Comparison of ENCODE assay signal across 12 cellular contexts in genomic region chr13:110363009-110363408, GRCh38. TPM values are rescaled to one million over a fixed set of nuclear protein-coding genes. Genes with fewer than 3 reads are reported as not detected.
DNase-seq lines count a peak whose midpoint lies in the region; FAIRE-seq and TF ChIP-seq lines count a peak whose summit lies in the region.
"Had no signal": no experiment of that assay in that cellular context is flagged by ENCODE, and none has a peak within 500 bp of the region (broad histone marks: within the 10 kb centered on the region; RNA-seq: fewer than 3 reads in every experiment).

No MANE protein-coding gene starts in this region.

- peaks cover 6% of the 10 kb centered on the region for H3K36me3 Mint-ChIP-seq in mesothelial cell of epicardium

- H3K4me3 ChIP-seq in Karpas-422 (ENCODE audit: low read length) (no peak overlapping the region), endothelial cell of umbilical vein (replicated peaks in 1 of 3; ENCODE audit: insufficient read depth in 1 of 3, low read depth in 1 of 3, low read length in 3 of 3) (no peak overlapping the region)
- H3K4me3 ChIP-seq: SJSA1 had no signal

- no peaks in the 10 kb centered on the region for H3K9me3 Mint-ChIP-seq in mesothelial cell of epicardium

- no peak overlapping the region for H3K27ac Mint-ChIP-seq in mesothelial cell of epicardium

- CTCF ChIA-PET in endothelial cell of umbilical vein (lab: Charles Lee) = interaction anchor here (1.0 to 1.1 kb wide), 3 partner anchors 48 to 55 kb away, joined by 3 read pairs; no protein-coding TSS in a partner anchor

- peaks cover 35% of the 10 kb centered on the region for H3K4me1 Mint-ChIP-seq in mesothelial cell of epicardium

- TF ChIP-seq POLR2A in endothelial cell of umbilical vein (IDR thresholded peaks at IDR 0.05; ENCODE audit: low read depth, low read length) = no peak

- H3K4me3 Mint-ChIP-seq in mesothelial cell of epicardium = no peak overlapping the region

- H3K9ac ChIP-seq in Karpas-422 (ENCODE audit: low read length) (no peak overlapping the region), endothelial cell of umbilical vein (replicated peaks; ENCODE audit: extremely low read depth, insufficient read depth, low read length) (no peak overlapping the region)

- TF ChIP-seq CTCF in D721Med (IDR thresholded peaks at IDR 0.05; ENCODE audit: insufficient read depth, missing control alignments) (peak; percentile 15), endothelial cell of umbilical vein (IDR thresholded peaks at IDR 0.05; ENCODE audit: extremely low read depth in 1 of 2, insufficient read depth in 1 of 2, low read depth in 1 of 2, low read length in 2 of 2) (peak; percentile 22 to 26), mesothelial cell of epicardium (IDR thresholded peaks at IDR 0.05; ENCODE audit: unreplicated experiment) (no peak)

- no peak overlapping the region for H3K27ac ChIP-seq in Karpas-422 (ENCODE audit: low read length)
- H3K27ac ChIP-seq in endothelial cell of umbilical vein (ENCODE audit: insufficient read depth, low read depth, low read length) = no peak overlapping the region
- H3K27ac ChIP-seq: SJSA1 had no signal

- no peaks in the 10 kb centered on the region for H3K9me3 ChIP-seq in Karpas-422 (ENCODE audit: low read length)
- H3K9me3 ChIP-seq in endothelial cell of umbilical vein (replicated peaks; ENCODE audit: control insufficient read depth, insufficient read depth, low read length) = no peaks in the 10 kb centered on the region
- H3K9me3 ChIP-seq: SJSA1 had no signal

- dilution Hi-C loops in endothelial cell of umbilical vein (cut with MboI; ENCODE audit: extremely low pct_ligation_motif_present, low sequenced_read_pairs) = no loop called here

- intact Hi-C loops in endothelial cell of umbilical vein (cut with micrococcal nuclease) (no loop called here), posterior vena cava (cut with DNase I) (no loop called here)

- H3K4me1 ChIP-seq in Karpas-422 (ENCODE audit: low read length) (no peaks in the 10 kb centered on the region), endothelial cell of umbilical vein (ENCODE audit: control insufficient read depth, extremely low read depth, insufficient read depth, low read length) (peaks cover 3% of the 10 kb centered on the region)

- FAIRE-seq in D721Med (lab: Jason Lieb, UNC) (no peak), endothelial cell of umbilical vein (lab: Jason Lieb, UNC) (no peak)
- FAIRE-seq: frontal cortex had no signal

- no peaks in the 10 kb centered on the region for H3K9me2 ChIP-seq in Karpas-422 (replicated peaks; ENCODE audit: insufficient read depth, low read length)

- H3K9me1 ChIP-seq in endothelial cell of umbilical vein (replicated peaks; ENCODE audit: control insufficient read depth, extremely low read depth, insufficient read depth, low read length) = no peaks in the 10 kb centered on the region

- H3K79me2 ChIP-seq in Karpas-422 (ENCODE audit: low read length) (no peaks in the 10 kb centered on the region), endothelial cell of umbilical vein (ENCODE audit: control insufficient read depth, insufficient read depth, low read length) (peaks cover 2% of the 10 kb centered on the region)

- BruUV-seq in endothelial cell of umbilical vein (replicated peaks; lab: Mats Ljungman, UMichigan) = no TSS peak

- POLR2A ChIA-PET in endothelial cell of umbilical vein (lab: Charles Lee) = no interaction called here

- H3K27me3 Mint-ChIP-seq in mesothelial cell of epicardium (ENCODE audit: low read depth) = no peaks in the 10 kb centered on the region

- H2AFZ ChIP-seq in Karpas-422 (ENCODE audit: low read length) (no peak overlapping the region), endothelial cell of umbilical vein (ENCODE audit: low read depth, low read length) (no peak overlapping the region)

- no peaks in the 10 kb centered on the region for H4K20me1 ChIP-seq in Karpas-422 (ENCODE audit: insufficient read depth, low read depth, low read length)
- no peaks in the 10 kb centered on the region for H4K20me1 ChIP-seq in endothelial cell of umbilical vein (replicated peaks; ENCODE audit: control insufficient read depth, extremely low read depth, insufficient read depth, low read length)

- no peaks in the 10 kb centered on the region for H3K36me3 ChIP-seq in Karpas-422 (ENCODE audit: insufficient read depth, low read length)
- peaks cover 10 to 12% of the 10 kb centered on the region in 2 experiments for H3K36me3 ChIP-seq in endothelial cell of umbilical vein (ENCODE audit: control insufficient read depth in 2 of 2, extremely low read depth in 1 of 2, insufficient read depth in 2 of 2, low read length in 2 of 2)

- H3K27me3 ChIP-seq in Karpas-422 (ENCODE audit: low read length) (no peaks in the 10 kb centered on the region), endothelial cell of umbilical vein (ENCODE audit: control insufficient read depth in 2 of 2, insufficient read depth in 2 of 2, low read length in 2 of 2) (no peaks in the 10 kb centered on the region)
- H3K27me3 ChIP-seq: SJSA1 had no signal

- DNase-seq in D721Med (ENCODE audit: insufficient read length, low spot score) (no peak), Karpas-422 (peak; percentile 67), endothelial cell of umbilical vein (ENCODE audit: low read depth, low spot score) (no peak), posterior vena cava (ENCODE audit: low spot score) (peak; percentile 83), mesothelial cell of epicardium (ENCODE audit: low spot score in 2 of 2, unreplicated experiment in 2 of 2) (no peak), NCI-H2029 (lab: John Stamatoyannopoulos, UW) (no peak), NCI-H82 (lab: John Stamatoyannopoulos, UW) (no peak), RPMI8226 (no peak)
- DNase-seq: caudate nucleus, NCI-H226 had no signal

- H3K4me2 ChIP-seq in Karpas-422 (ENCODE audit: low read depth, low read length, poor library complexity, severe bottlenecking) (no peak overlapping the region), endothelial cell of umbilical vein (ENCODE audit: insufficient read depth, low read length) (no peak overlapping the region)

TF ChIP-seq in endothelial cell of umbilical vein, 7 proteins besides CTCF, POLR2A, EP300 and RAD21:
- TF ChIP-seq MYC (IDR thresholded peaks at IDR 0.05; ENCODE audit: low read depth, low read length) (no peak), FOS (IDR thresholded peaks at IDR 0.05; ENCODE audit: borderline replicate concordance, insufficient read depth, low read length) (no peak), GATA2 (IDR thresholded peaks at IDR 0.05; ENCODE audit: insufficient read depth, insufficient read length, low read depth, low read length) (no peak), EZH2 (IDR thresholded peaks at IDR 0.05; ENCODE audit: borderline replicate concordance, low read depth, low read length, severe bottlenecking) (no peak), POLR2AphosphoS5 (IDR thresholded peaks at IDR 0.05; ENCODE audit: insufficient read depth, low read depth, low read length) (no peak), JUN (IDR thresholded peaks at IDR 0.05; ENCODE audit: borderline replicate concordance, insufficient read depth, insufficient read length, low read depth) (no peak), MAX (IDR thresholded peaks at IDR 0.05; ENCODE audit: insufficient read depth, insufficient read length) (no peak)

RNA-seq across cellular contexts. Expression of gene COL4A2, which starts 55.9 kb away (rescaled TPM):
- total RNA-seq in Karpas-422 (2014; rRNA removed; shearing (Covaris generic); ENCODE audit: low replicate concordance) = 0.76 TPM in 1 of 2 replicates, not detected in the other
- total RNA-seq in endothelial cell of umbilical vein (792 and 935 TPM in 2 replicates), posterior vena cava (100 to 1,000 TPM; 816 to 963 TPM), mesothelial cell of epicardium (432 to 469 TPM (median 449 TPM) in 3 replicates)
- polyA plus RNA-seq in endothelial cell of umbilical vein = 940 and 1,366 TPM in 2 replicates
- 563 and 570 TPM in 2 replicates for polyA plus RNA-seq in endothelial cell of umbilical vein (2011; cell fraction: cytosol; rRNA removed)
- 716 and 1,073 TPM in 2 replicates for polyA plus RNA-seq in endothelial cell of umbilical vein (2011; cell fraction: nucleus; rRNA removed)
- 398 and 736 TPM in 2 replicates for polyA plus RNA-seq in endothelial cell of umbilical vein (2012)
- polyA minus RNA-seq in endothelial cell of umbilical vein = 769 and 809 TPM in 2 replicates
- 4.8 TPM for polyA minus RNA-seq in endothelial cell of umbilical vein (2011; cell fraction: cytosol; rRNA and poly(A)+ RNA removed)
- 669 and 809 TPM in 2 replicates for polyA minus RNA-seq in endothelial cell of umbilical vein (2011; cell fraction: nucleus; rRNA and poly(A)+ RNA removed)

RNA-seq across cellular contexts. Expression of gene COL4A1, which starts 56.1 kb away (rescaled TPM):
- 0.11 TPM in 1 of 2 replicates, not detected in the other for total RNA-seq in Karpas-422 (2014; rRNA removed; shearing (Covaris generic); ENCODE audit: low replicate concordance)
- 1,119 and 1,341 TPM in 2 replicates for total RNA-seq in endothelial cell of umbilical vein
- polyA plus RNA-seq in endothelial cell of umbilical vein = 379 and 384 TPM in 2 replicates
- polyA plus RNA-seq in endothelial cell of umbilical vein (2011; cell fraction: cytosol; rRNA removed) = 305 and 353 TPM in 2 replicates
- polyA plus RNA-seq in endothelial cell of umbilical vein (2011; cell fraction: nucleus; rRNA removed) = 509 and 510 TPM in 2 replicates
- polyA plus RNA-seq in endothelial cell of umbilical vein (2012) = 493 and 639 TPM in 2 replicates
- 611 and 680 TPM in 2 replicates for polyA minus RNA-seq in endothelial cell of umbilical vein
- polyA minus RNA-seq in endothelial cell of umbilical vein (2011; cell fraction: cytosol; rRNA and poly(A)+ RNA removed) = 2.3 TPM
- polyA minus RNA-seq in endothelial cell of umbilical vein (2011; cell fraction: nucleus; rRNA and poly(A)+ RNA removed) = 490 and 493 TPM in 2 replicates
- total RNA-seq in posterior vena cava = 1,000 to 10,000 TPM in 1 of 2 donors, 100 to 1,000 TPM in 1; 830 to 1,061 TPM
- 341 to 362 TPM (median 347 TPM) in 3 replicates for total RNA-seq in mesothelial cell of epicardium

Comparison
In these comparisons a context has a peak if more than half of its experiments do, and no peak if none do; other contexts are left out.
1. DNase-seq: peak in Karpas-422 (single experiment) and posterior vena cava (single experiment); none in D721Med (single experiment), endothelial cell of umbilical vein (single experiment), mesothelial cell of epicardium (0 of 2), NCI-H2029 (single experiment), NCI-H82 (single experiment) and RPMI8226 (single experiment).
2. RNA of gene COL4A2, which starts 55.9 kb away (total RNA-seq): 816 to 963 TPM in posterior vena cava, 792 to 935 TPM in endothelial cell of umbilical vein and 432 to 469 TPM in mesothelial cell of epicardium; 0.76 TPM in Karpas-422; every median in the first group is over 100 times any median in the second.
3. RNA of gene COL4A1, which starts 56.1 kb away (total RNA-seq): 1,119 to 1,341 TPM in endothelial cell of umbilical vein, 830 to 1,061 TPM in posterior vena cava and 341 to 362 TPM in mesothelial cell of epicardium; 0.11 TPM in Karpas-422; every median in the first group is over 100 times any median in the second.